In the genomic region with DNA sequence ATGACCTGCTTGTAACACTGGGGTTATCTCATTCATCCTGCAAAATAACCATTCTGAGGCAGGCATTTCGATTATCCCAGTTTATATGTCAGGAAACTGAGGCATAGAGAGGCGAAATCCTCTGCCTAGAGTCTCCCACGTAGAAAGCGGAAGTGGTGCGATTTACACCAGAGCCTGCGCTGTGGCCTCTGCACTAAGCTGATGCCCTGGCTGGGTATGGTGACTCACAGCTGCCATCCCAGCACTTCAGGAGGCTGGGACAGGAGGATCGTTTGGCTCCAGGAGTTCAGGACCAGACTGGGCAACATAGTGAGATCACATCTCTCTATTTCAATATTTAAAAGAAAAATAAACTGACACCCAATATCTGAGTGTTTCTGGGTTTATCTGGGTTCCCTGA, we compare ENCODE assay signal across 31 cellular contexts. TPM values are rescaled to one million over a fixed set of nuclear protein-coding genes. Genes with fewer than 3 reads are reported as not detected.
"Had no signal": no experiment of that assay in that cellular context is flagged by ENCODE, and none has a peak within 500 bp of the region (broad histone marks: within the 10 kb centered on the region; RNA-seq: fewer than 3 reads in every experiment).

No MANE protein-coding gene starts in this region.

- H3K4me2 ChIP-seq: hepatocyte had no signal

- FAIRE-seq: endothelial cell of umbilical vein, urothelium cell line had no signal

- DNase-seq: activated CD4-positive, alpha-beta T cell treated with anti-CD3 and anti-CD28 coated beads for 36 hours; activated CD4-positive, CD25-positive, alpha-beta regulatory T cell; activated CD8-positive, alpha-beta memory T cell treated with anti-CD3 and anti-CD28 coated beads, Interleukin-2, amount 10 ng/mL, durations not matched to agents 7 days and 5 days; activated CD8-positive, alpha-beta T cell treated with anti-CD3 and anti-CD28 coated beads, Interleukin-2, amount 10 ng/mL, durations not matched to agents 7 days and 5 days; activated naive CD4-positive, alpha-beta T cell treated with Interleukin-2 at 50 U/mL for 16 hours; activated naive CD8-positive, alpha-beta T cell treated with anti-CD3 and anti-CD28 coated beads for 36 hours; activated T-cell treated with anti-CD3 and anti-CD28 coated beads, Interleukin-2, amount 50 U/mL, for 72 hours; adrenal gland; cortex of kidney; islet precursor cell; left ventricle myocardium inferior; mucosa of descending colon; spleen; stimulated activated naive CD4-positive, alpha-beta T cell had no signal

- H3K4me1 ChIP-seq: spleen had no signal

- H3K9me3 ChIP-seq: adrenal gland, ascending aorta, gastroesophageal sphincter, left ventricle myocardium inferior, mucosa of descending colon, spleen, tibial nerve had no signal

- H3K9me3 Mint-ChIP-seq: activated naive CD8-positive, alpha-beta T cell treated with anti-CD3 and anti-CD28 coated beads for 36 hours; activated T-cell treated with anti-CD3 and anti-CD28 coated beads, Interleukin-2, amount 50 U/mL, for 72 hours; brain; natural killer cell treated with Interleukin-12 subunit alpha and Interleukin-12 subunit beta and Interleukin-15 and Interleukin-18, amount 100 ng/mL, for 72 hours had no signal

- H3K36me3 ChIP-seq: adrenal gland, ascending aorta, gastroesophageal sphincter, spleen, tibial nerve had no signal

- H3K27ac ChIP-seq: adrenal gland, ascending aorta, gastroesophageal sphincter, hepatocyte, spleen, tibial nerve had no signal

- H3K27ac Mint-ChIP-seq: activated CD4-positive, alpha-beta T cell treated with anti-CD3 and anti-CD28 coated beads for 36 hours; activated CD8-positive, alpha-beta memory T cell treated with anti-CD3 and anti-CD28 coated beads, Interleukin-2, amount 10 ng/mL, durations not matched to agents 7 days and 5 days; activated CD8-positive, alpha-beta T cell treated with anti-CD3 and anti-CD28 coated beads, Interleukin-2, amount 10 ng/mL, durations not matched to agents 7 days and 5 days; activated naive CD8-positive, alpha-beta T cell treated with anti-CD3 and anti-CD28 coated beads for 36 hours; activated T-cell treated with anti-CD3 and anti-CD28 coated beads, Interleukin-2, amount 50 U/mL, for 72 hours; brain; natural killer cell treated with Interleukin-12 subunit alpha and Interleukin-12 subunit beta and Interleukin-15 and Interleukin-18, amount 100 ng/mL, for 72 hours had no signal

- H3K4me3 ChIP-seq: adrenal gland, ascending aorta, gastroesophageal sphincter, hepatocyte, left ventricle myocardium inferior, lung, mucosa of descending colon, spleen, tibial nerve had no signal

- H3K27me3 ChIP-seq: adrenal gland, ascending aorta, gastroesophageal sphincter, hepatocyte, tibial nerve had no signal

- H3K36me3 Mint-ChIP-seq: activated CD8-positive, alpha-beta memory T cell treated with anti-CD3 and anti-CD28 coated beads, Interleukin-2, amount 10 ng/mL, durations not matched to agents 7 days and 5 days; activated naive CD8-positive, alpha-beta T cell treated with anti-CD3 and anti-CD28 coated beads for 36 hours; brain; natural killer cell treated with Interleukin-12 subunit alpha and Interleukin-12 subunit beta and Interleukin-15 and Interleukin-18, amount 100 ng/mL, for 72 hours had no signal

- ATAC-seq: activated CD4-positive, alpha-beta T cell treated with anti-CD3 and anti-CD28 coated beads for 36 hours; activated CD8-positive, alpha-beta memory T cell treated with anti-CD3 and anti-CD28 coated beads, Interleukin-2, amount 10 ng/mL, durations not matched to agents 7 days and 5 days; activated CD8-positive, alpha-beta T cell treated with anti-CD3 and anti-CD28 coated beads, Interleukin-2, amount 10 ng/mL, durations not matched to agents 7 days and 5 days; activated T-cell treated with anti-CD3 and anti-CD28 coated beads, Interleukin-2, amount 50 U/mL, for 72 hours; gastroesophageal sphincter; mucosa of descending colon; natural killer cell treated with Interleukin-12 subunit alpha and Interleukin-12 subunit beta and Interleukin-15 and Interleukin-18, amount 100 ng/mL, for 72 hours; right cardiac atrium had no signal

- H2AFZ ChIP-seq: hepatocyte had no signal

RNA-seq across cellular contexts. Expression of a gene that starts 59.3 kb away (rescaled TPM):
- total RNA-seq: activated CD4-positive, alpha-beta T cell treated with anti-CD3 and anti-CD28 coated beads for 36 hours; activated CD8-positive, alpha-beta memory T cell treated with anti-CD3 and anti-CD28 coated beads, Interleukin-2, amount 10 ng/mL, durations not matched to agents 7 days and 5 days; activated CD8-positive, alpha-beta T cell treated with anti-CD3 and anti-CD28 coated beads, Interleukin-2, amount 10 ng/mL, durations not matched to agents 7 days and 5 days; activated naive CD8-positive, alpha-beta T cell treated with anti-CD3 and anti-CD28 coated beads for 36 hours; activated T-cell treated with anti-CD3 and anti-CD28 coated beads, Interleukin-2, amount 50 U/mL, for 72 hours; adrenal gland; ascending aorta; cardiac septum; chondrocyte; endothelial cell of umbilical vein; fibroblast of villous mesenchyme; left ventricle myocardium inferior; mesenteric fat pad; myocyte; natural killer cell treated with Interleukin-12 subunit alpha and Interleukin-12 subunit beta and Interleukin-15 and Interleukin-18, amount 100 ng/mL, for 72 hours; osteoblast; right cardiac atrium; spleen; temporal lobe; tibial nerve had no signal
- polyA plus RNA-seq: endothelial cell of umbilical vein, right cardiac atrium, spleen had no signal
